1 cellular context compared by ENCODE assay signal in genomic region chr20:56731041-56731440, GRCh38.
TF ChIP-seq lines count a peak whose summit lies in the region.

No MANE protein-coding gene starts in this region.

TF ChIP-seq in GM23338, 12 proteins besides CTCF, POLR2A, EP300 and RAD21 (continued from another document):
- TF ChIP-seq, protein P1, sequence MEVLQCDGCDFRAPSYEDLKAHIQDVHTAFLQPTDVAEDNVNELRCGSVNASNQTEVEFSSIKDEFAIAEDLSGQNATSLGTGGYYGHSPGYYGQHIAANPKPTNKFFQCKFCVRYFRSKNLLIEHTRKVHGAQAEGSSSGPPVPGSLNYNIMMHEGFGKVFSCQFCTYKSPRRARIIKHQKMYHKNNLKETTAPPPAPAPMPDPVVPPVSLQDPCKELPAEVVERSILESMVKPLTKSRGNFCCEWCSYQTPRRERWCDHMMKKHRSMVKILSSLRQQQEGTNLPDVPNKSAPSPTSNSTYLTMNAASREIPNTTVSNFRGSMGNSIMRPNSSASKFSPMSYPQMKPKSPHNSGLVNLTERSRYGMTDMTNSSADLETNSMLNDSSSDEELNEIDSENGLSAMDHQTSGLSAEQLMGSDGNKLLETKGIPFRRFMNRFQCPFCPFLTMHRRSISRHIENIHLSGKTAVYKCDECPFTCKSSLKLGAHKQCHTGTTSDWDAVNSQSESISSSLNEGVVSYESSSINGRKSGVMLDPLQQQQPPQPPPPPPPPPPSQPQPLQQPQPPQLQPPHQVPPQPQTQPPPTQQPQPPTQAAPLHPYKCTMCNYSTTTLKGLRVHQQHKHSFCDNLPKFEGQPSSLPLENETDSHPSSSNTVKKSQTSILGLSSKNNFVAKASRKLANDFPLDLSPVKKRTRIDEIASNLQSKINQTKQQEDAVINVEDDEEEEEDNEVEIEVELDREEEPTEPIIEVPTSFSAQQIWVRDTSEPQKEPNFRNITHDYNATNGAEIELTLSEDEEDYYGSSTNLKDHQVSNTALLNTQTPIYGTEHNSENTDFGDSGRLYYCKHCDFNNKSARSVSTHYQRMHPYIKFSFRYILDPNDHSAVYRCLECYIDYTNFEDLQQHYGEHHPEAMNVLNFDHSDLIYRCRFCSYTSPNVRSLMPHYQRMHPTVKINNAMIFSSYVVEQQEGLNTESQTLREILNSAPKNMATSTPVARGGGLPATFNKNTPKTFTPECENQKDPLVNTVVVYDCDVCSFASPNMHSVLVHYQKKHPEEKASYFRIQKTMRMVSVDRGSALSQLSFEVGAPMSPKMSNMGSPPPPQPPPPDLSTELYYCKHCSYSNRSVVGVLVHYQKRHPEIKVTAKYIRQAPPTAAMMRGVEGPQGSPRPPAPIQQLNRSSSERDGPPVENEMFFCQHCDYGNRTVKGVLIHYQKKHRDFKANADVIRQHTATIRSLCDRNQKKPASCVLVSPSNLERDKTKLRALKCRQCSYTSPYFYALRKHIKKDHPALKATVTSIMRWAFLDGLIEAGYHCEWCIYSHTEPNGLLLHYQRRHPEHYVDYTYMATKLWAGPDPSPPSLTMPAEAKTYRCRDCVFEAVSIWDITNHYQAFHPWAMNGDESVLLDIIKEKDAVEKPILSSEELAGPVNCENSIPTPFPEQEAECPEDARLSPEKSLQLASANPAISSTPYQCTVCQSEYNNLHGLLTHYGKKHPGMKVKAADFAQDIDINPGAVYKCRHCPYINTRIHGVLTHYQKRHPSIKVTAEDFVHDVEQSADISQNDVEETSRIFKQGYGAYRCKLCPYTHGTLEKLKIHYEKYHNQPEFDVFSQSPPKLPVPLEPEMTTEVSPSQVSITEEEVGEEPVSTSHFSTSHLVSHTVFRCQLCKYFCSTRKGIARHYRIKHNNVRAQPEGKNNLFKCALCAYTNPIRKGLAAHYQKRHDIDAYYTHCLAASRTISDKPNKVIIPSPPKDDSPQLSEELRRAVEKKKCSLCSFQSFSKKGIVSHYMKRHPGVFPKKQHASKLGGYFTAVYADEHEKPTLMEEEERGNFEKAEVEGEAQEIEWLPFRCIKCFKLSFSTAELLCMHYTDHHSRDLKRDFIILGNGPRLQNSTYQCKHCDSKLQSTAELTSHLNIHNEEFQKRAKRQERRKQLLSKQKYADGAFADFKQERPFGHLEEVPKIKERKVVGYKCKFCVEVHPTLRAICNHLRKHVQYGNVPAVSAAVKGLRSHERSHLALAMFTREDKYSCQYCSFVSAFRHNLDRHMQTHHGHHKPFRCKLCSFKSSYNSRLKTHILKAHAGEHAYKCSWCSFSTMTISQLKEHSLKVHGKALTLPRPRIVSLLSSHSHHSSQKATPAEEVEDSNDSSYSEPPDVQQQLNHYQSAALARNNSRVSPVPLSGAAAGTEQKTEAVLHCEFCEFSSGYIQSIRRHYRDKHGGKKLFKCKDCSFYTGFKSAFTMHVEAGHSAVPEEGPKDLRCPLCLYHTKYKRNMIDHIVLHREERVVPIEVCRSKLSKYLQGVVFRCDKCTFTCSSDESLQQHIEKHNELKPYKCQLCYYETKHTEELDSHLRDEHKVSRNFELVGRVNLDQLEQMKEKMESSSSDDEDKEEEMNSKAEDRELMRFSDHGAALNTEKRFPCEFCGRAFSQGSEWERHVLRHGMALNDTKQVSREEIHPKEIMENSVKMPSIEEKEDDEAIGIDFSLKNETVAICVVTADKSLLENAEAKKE (CRISPR knock-in tag; IDR thresholded peaks at IDR 0.05) = no peak
- TF ChIP-seq ZNF331 (CRISPR knock-in tag; IDR thresholded peaks at IDR 0.05; ENCODE audit: low read depth) (no peak), CREB1 (CRISPR knock-in tag; IDR thresholded peaks at IDR 0.05; ENCODE audit: low read depth) (no peak), NANOG (IDR thresholded peaks at IDR 0.05; ENCODE audit: borderline replicate concordance) (no peak), STAT1 (IDR thresholded peaks at IDR 0.05; ENCODE audit: unreplicated experiment) (no peak), EZH2phosphoT487 (IDR thresholded peaks at IDR 0.05; ENCODE audit: unreplicated experiment) (no peak), JUNB (IDR thresholded peaks at IDR 0.05; ENCODE audit: unreplicated experiment) (no peak)
